Comparison of ENCODE assay signal across 27 cellular contexts in genomic region chr11:35454362-35454761, GRCh38. TPM values are rescaled to one million over a fixed set of nuclear protein-coding genes. Genes with fewer than 3 reads are reported as not detected.
DNase-seq lines count a peak whose midpoint lies in the region; ATAC-seq, FAIRE-seq and TF ChIP-seq lines count a peak whose summit lies in the region.
"Had no signal": no experiment of that assay in that cellular context is flagged by ENCODE, and none has a peak within 500 bp of the region (broad histone marks: within the 10 kb centered on the region; RNA-seq: fewer than 3 reads in every experiment).

No MANE protein-coding gene starts in this region.

- POLR2A ChIA-PET in IMR-90 (lab: Charles Lee; ENCODE audit: unreplicated experiment), result no interaction called here

- H4K8ac ChIP-seq in IMR-90 (ENCODE audit: low read depth in 2 of 2, low read length in 2 of 2), result no peak overlapping the region

- H3K4me3 ChIP-seq in IMR-90 (ENCODE audit: insufficient read depth, low read depth, low read length), result no peak overlapping the region
- no peak overlapping the region for H3K4me3 ChIP-seq in bronchial epithelial cell (ENCODE audit: low read depth, low read length)
- H3K4me3 ChIP-seq: BLaER1, GM12878 had no signal

- H2AK9ac ChIP-seq in IMR-90 (replicated peaks; ENCODE audit: low read depth, low read length, poor library complexity), result no peak overlapping the region

- no peak for TF ChIP-seq CTCF in IMR-90 (conservative IDR thresholded peaks at IDR 0.05; ENCODE audit: low read depth, low read length)
- no peak for TF ChIP-seq CTCF in bronchial epithelial cell (IDR thresholded peaks at IDR 0.05; ENCODE audit: insufficient read depth, low read length, severe bottlenecking)

- peaks cover 7% of the 10 kb centered on the region for H3K9me3 ChIP-seq in IMR-90 (ENCODE audit: control insufficient read depth, insufficient read depth, low read length)
- H3K9me3 ChIP-seq: BE2C had no signal

- dilution Hi-C loops in IMR-90 (cut with HindIII; ENCODE audit: low sequenced_read_pairs, unreplicated experiment), result no loop called here

- H3K9me3 Mint-ChIP-seq in stimulated activated effector memory CD8-positive, alpha-beta T cell treated with anti-CD3 and anti-CD28 coated beads, Interleukin-12 subunit alpha, Interleukin-12 subunit beta, amount 100 ng/mL, for 72 hours, result no peaks in the 10 kb centered on the region

- H3K4me1 Mint-ChIP-seq in stimulated activated effector memory CD8-positive, alpha-beta T cell treated with anti-CD3 and anti-CD28 coated beads, Interleukin-12 subunit alpha, Interleukin-12 subunit beta, amount 100 ng/mL, for 72 hours, result no peaks in the 10 kb centered on the region
- H3K4me1 Mint-ChIP-seq: CD14-positive monocyte; CD4-positive, alpha-beta memory T cell; CD4-positive, CD25-positive, alpha-beta regulatory T cell; CD8-positive, alpha-beta memory T cell had no signal

- H3K56ac ChIP-seq in IMR-90 (ENCODE audit: extremely low read depth, insufficient read depth, low read length), result no peak overlapping the region

- H3K4me1 ChIP-seq in IMR-90 (ENCODE audit: control insufficient read depth, insufficient read depth, low read length), result peaks cover 3% of the 10 kb centered on the region; the same call in 1 of the 2 replicates
- H3K4me1 ChIP-seq: BE2C had no signal

- no peak overlapping the region for H3K9ac ChIP-seq in IMR-90 (ENCODE audit: low read depth, low read length)
- H3K9ac ChIP-seq: BLaER1 had no signal

- H3K18ac ChIP-seq in IMR-90 (ENCODE audit: low read depth, low read length), result no peak overlapping the region

- no peak overlapping the region for H3K23ac ChIP-seq in IMR-90 (ENCODE audit: low read depth, low read length)

- H3K4ac ChIP-seq in IMR-90 (ENCODE audit: low read depth, low read length), result no peak overlapping the region

- no peak overlapping the region for H3K4me3 Mint-ChIP-seq in stimulated activated effector memory CD8-positive, alpha-beta T cell treated with anti-CD3 and anti-CD28 coated beads, Interleukin-12 subunit alpha, Interleukin-12 subunit beta, amount 100 ng/mL, for 72 hours
- H3K4me3 Mint-ChIP-seq: CD14-positive monocyte; CD4-positive, alpha-beta memory T cell; CD4-positive, CD25-positive, alpha-beta regulatory T cell; CD8-positive, alpha-beta memory T cell had no signal

- intact Hi-C loops in IMR-90 (cut with micrococcal nuclease), result no loop called here

- H4K20me1 ChIP-seq in IMR-90 (ENCODE audit: insufficient read depth, low read length), result no peaks in the 10 kb centered on the region; the same call in 1 of the 2 replicates
- H4K20me1 ChIP-seq: BLaER1 had no signal

- FAIRE-seq in bronchial epithelial cell (lab: Jason Lieb, UNC), result peak; percentile 13
- FAIRE-seq: A204.1, GM12878, GM12892, GM18507 had no signal

- H4K5ac ChIP-seq in IMR-90 (ENCODE audit: low read depth, low read length), result no peak overlapping the region

- no peak overlapping the region for H2BK120ac ChIP-seq in IMR-90 (ENCODE audit: low read depth, low read length)

- no peak overlapping the region for H3K4me2 ChIP-seq in IMR-90 (ENCODE audit: low read depth, low read length)
- H3K4me2 ChIP-seq: BLaER1 had no signal

- no peak overlapping the region for H2AFZ ChIP-seq in IMR-90 (replicated peaks; ENCODE audit: low read length, poor library complexity)

- 0 out of 2 replicates have a peak, but pooled peaks cover 9% of the 10 kb centered on the region for H3K9me1 ChIP-seq in IMR-90 (ENCODE audit: insufficient read depth, low read length)

- no peak overlapping the region for H2AK5ac ChIP-seq in IMR-90 (ENCODE audit: low read depth, low read length)

- ATAC-seq in IMR-90 (ENCODE audit: low read depth), result no peak
- no peak for ATAC-seq in stimulated activated effector memory CD8-positive, alpha-beta T cell treated with anti-CD3 and anti-CD28 coated beads, Interleukin-12 subunit alpha, Interleukin-12 subunit beta, amount 100 ng/mL, for 72 hours
- ATAC-seq: GM12878 had no signal

- peak overlapping the region; percentile 4; the same call in 1 of the 2 replicates for H3K27ac ChIP-seq in IMR-90 (ENCODE audit: insufficient read depth, low read length)
- H3K27ac ChIP-seq: BLaER1 had no signal

- H2BK5ac ChIP-seq in IMR-90 (ENCODE audit: low read depth, low read length, poor library complexity, severe bottlenecking), result no peak overlapping the region

- no TSS peak for BruUV-seq in IMR-90 (replicated peaks; lab: Mats Ljungman, UMichigan)

- no peaks in the 10 kb centered on the region for H3K79me1 ChIP-seq in IMR-90 (ENCODE audit: low read depth in 1 of 2, low read length in 2 of 2)

- H3K14ac ChIP-seq in IMR-90 (replicated peaks; ENCODE audit: low read depth, low read length), result no peak overlapping the region

- H3K36me3 ChIP-seq in IMR-90 (ENCODE audit: control insufficient read depth, insufficient read depth, low read length), result peaks cover 26% of the 10 kb centered on the region
- no peaks in the 10 kb centered on the region for H3K36me3 ChIP-seq in bronchial epithelial cell (ENCODE audit: control insufficient read depth, insufficient read depth, low read length)
- H3K36me3 ChIP-seq: BE2C, BLaER1 had no signal

- CTCF ChIA-PET in IMR-90 (lab: Yijun Ruan, JAX), result no interaction called here

- no peak for TF ChIP-seq POLR2A in IMR-90 (IDR thresholded peaks at IDR 0.05; ENCODE audit: low read depth, low read length)

- H3K36me3 Mint-ChIP-seq in stimulated activated effector memory CD8-positive, alpha-beta T cell treated with anti-CD3 and anti-CD28 coated beads, Interleukin-12 subunit alpha, Interleukin-12 subunit beta, amount 100 ng/mL, for 72 hours, result no peaks in the 10 kb centered on the region
- H3K36me3 Mint-ChIP-seq: CD14-positive monocyte; CD4-positive, alpha-beta memory T cell; CD4-positive, CD25-positive, alpha-beta regulatory T cell; CD8-positive, alpha-beta memory T cell had no signal

- H2BK15ac ChIP-seq in IMR-90 (ENCODE audit: low read depth, low read length), result no peak overlapping the region

- WGBS in IMR-90 (ENCODE audit: extremely low coverage in 2 of 2, insufficient read length in 1 of 2), 2 experiments, result no CpG with 5 or more reads among the region's 1 CpG

- no peak overlapping the region for H3K27ac Mint-ChIP-seq in stimulated activated effector memory CD8-positive, alpha-beta T cell treated with anti-CD3 and anti-CD28 coated beads, Interleukin-12 subunit alpha, Interleukin-12 subunit beta, amount 100 ng/mL, for 72 hours
- H3K27ac Mint-ChIP-seq: CD14-positive monocyte; CD4-positive, alpha-beta memory T cell; CD4-positive, CD25-positive, alpha-beta regulatory T cell had no signal

- DNase-seq in IMR-90 (no peak), OCI-M1 (lab: John Stamatoyannopoulos, UW) (peak; percentile 13), bronchial epithelial cell (ENCODE audit: low read depth) (no peak), KBM-7 (no peak), RPMI8226 (no peak)
- DNase-seq in stimulated activated effector memory CD8-positive, alpha-beta T cell treated with anti-CD3 and anti-CD28 coated beads, Interleukin-12 subunit alpha, Interleukin-12 subunit beta, amount 100 ng/mL, for 72 hours (ENCODE audit: low spot score in 2 of 2), result no peak
- DNase-seq: 8988T; ACHN; BE2C; C1 segment of cervical spinal cord; CD4-positive, alpha-beta memory T cell; CD4-positive, CD25-positive, alpha-beta regulatory T cell; CD8-positive, alpha-beta memory T cell; COR-L47; DMS 273 treated with DMSO at 0.1 percent for 48 hours; DMS153; DMS53; DMS79; DND-41; EL; GDM1 had no signal

- in situ Hi-C loops in IMR-90 (cut with MboI; ENCODE audit: low sequenced_read_pairs), result no loop called here
- in situ Hi-C loops in KBM-7 (cut with MboI; ENCODE audit: low pct_unique_long_range_greater_than_20kb, low sequenced_read_pairs), result no loop called here

- no peak overlapping the region for H4K91ac ChIP-seq in IMR-90 (ENCODE audit: insufficient read depth, low read depth, low read length)

- no peaks in the 10 kb centered on the region for H3K27me3 ChIP-seq in IMR-90 (ENCODE audit: control insufficient read depth, insufficient read depth, low read length)
- peaks cover 2% of the 10 kb centered on the region for H3K27me3 ChIP-seq in bronchial epithelial cell (ENCODE audit: control insufficient read depth, insufficient read depth, low read length)
- H3K27me3 ChIP-seq: BE2C, BLaER1 had no signal

- no peak overlapping the region for H2BK20ac ChIP-seq in IMR-90 (ENCODE audit: low read depth, low read length)

- TF ChIP-seq RAD21 in IMR-90 (IDR thresholded peaks at IDR 0.05; ENCODE audit: low read length), result no peak

TF ChIP-seq in IMR-90, 13 proteins besides CTCF, POLR2A, EP300 and RAD21:
- TF ChIP-seq, protein P1, sequence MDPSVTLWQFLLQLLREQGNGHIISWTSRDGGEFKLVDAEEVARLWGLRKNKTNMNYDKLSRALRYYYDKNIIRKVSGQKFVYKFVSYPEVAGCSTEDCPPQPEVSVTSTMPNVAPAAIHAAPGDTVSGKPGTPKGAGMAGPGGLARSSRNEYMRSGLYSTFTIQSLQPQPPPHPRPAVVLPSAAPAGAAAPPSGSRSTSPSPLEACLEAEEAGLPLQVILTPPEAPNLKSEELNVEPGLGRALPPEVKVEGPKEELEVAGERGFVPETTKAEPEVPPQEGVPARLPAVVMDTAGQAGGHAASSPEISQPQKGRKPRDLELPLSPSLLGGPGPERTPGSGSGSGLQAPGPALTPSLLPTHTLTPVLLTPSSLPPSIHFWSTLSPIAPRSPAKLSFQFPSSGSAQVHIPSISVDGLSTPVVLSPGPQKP (IDR thresholded peaks at IDR 0.05; ENCODE audit: borderline replicate concordance, low read depth, low read length), result no peak
- TF ChIP-seq USF2 (IDR thresholded peaks at IDR 0.05; ENCODE audit: low read depth, low read length), result no peak

RNA-seq across cellular contexts. Expression of gene SLC1A2, which starts 35.0 kb away (rescaled TPM):
- total RNA-seq in IMR-90 (2012; rRNA removed) (0.54 and 0.56 TPM in 2 replicates), bronchial epithelial cell (under 0.01 TPM in 2 replicates)
- polyA plus RNA-seq in IMR-90 (2012; rRNA removed), result 0.15 and 0.17 TPM in 2 replicates
- 0.01 and 0.05 TPM in 2 replicates for polyA plus RNA-seq in IMR-90 (2012; cell fraction: cytosol; rRNA removed)
- 0.41 and 2.7 TPM in 2 replicates for polyA plus RNA-seq in IMR-90 (2012; cell fraction: nucleus; rRNA removed; ENCODE audit: low replicate concordance)
- total RNA-seq: CD4-positive, CD25-positive, alpha-beta regulatory T cell; CD8-positive, alpha-beta memory T cell had no signal
- polyA plus RNA-seq: CD14-positive monocyte had no signal
